10 cellular contexts compared by ENCODE assay signal in the genomic region with DNA sequence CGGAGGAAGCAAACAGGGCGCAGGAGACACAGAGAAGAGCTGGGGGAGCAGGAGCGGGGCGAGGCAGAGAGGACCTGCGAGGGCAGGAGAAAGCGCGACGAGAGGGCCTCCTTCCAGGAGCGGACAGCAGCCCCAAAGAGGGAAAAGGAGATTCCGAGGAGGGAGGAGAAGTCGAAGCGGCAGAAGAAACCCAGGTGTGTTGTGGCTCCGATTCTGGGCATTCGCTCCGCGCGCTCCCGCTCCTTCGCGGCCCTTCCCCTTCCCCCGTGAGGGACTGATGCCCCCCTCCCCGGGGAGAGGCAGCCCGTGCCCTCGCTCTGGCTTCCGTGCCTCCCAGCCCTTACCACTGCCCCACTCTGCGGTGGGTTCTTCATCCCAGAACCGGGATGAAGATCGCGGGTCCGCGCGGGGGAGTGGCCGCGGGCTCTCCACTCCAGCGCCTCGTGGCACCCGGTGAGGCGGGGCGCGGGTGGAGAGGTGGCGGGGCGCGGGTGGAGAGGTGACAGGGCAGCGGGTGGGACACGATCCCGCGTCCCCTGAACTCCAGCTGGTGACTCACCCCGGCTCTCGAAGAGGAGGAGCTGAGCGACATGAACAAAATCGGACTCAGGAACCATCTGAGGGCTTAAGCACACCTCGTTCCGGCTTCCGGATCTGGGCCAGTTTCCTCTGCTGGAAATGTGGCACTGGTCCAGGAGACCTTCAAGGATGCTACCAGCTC. TPM values are rescaled to one million over a fixed set of nuclear protein-coding genes. Genes with fewer than 3 reads are reported as not detected.
DNase-seq lines count a peak whose midpoint lies in the region; ATAC-seq, FAIRE-seq and TF ChIP-seq lines count a peak whose summit lies in the region.
"Had no signal": no experiment of that assay in that cellular context is flagged by ENCODE, and none has a peak within 500 bp of the region (broad histone marks: within the 10 kb centered on the region; RNA-seq: fewer than 3 reads in every experiment).

No MANE protein-coding gene starts in this region.

- no peak overlapping the region for H3K27ac Mint-ChIP-seq in T-helper 17 cell
- H3K27ac Mint-ChIP-seq in glutamatergic neuron (ENCODE audit: unreplicated experiment) = no peak overlapping the region
- H3K27ac Mint-ChIP-seq in endothelial cell (ENCODE audit: unreplicated experiment) = no peak overlapping the region

- no peak for TF ChIP-seq POLR2A in prostate gland (IDR thresholded peaks at IDR 0.05)

- H3K4me1 Mint-ChIP-seq in T-helper 17 cell (peaks cover 3% of the 10 kb centered on the region), glutamatergic neuron (ENCODE audit: low read depth, unreplicated experiment) (no peaks in the 10 kb centered on the region), endothelial cell (ENCODE audit: unreplicated experiment) (peaks cover 4% of the 10 kb centered on the region)

- H3K4me3 Mint-ChIP-seq in T-helper 17 cell (peak overlapping the region; percentile 77), glutamatergic neuron (ENCODE audit: unreplicated experiment) (peak overlapping the region; percentile 74), endothelial cell (ENCODE audit: unreplicated experiment) (no peak overlapping the region)

- no peak overlapping the region for H3K27ac ChIP-seq in prostate gland
- H3K27ac ChIP-seq: skin epidermis had no signal

- FAIRE-seq in HTR-8/SVneo (lab: Jason Lieb, UNC) = no peak

- H3K36me3 Mint-ChIP-seq in T-helper 17 cell (ENCODE audit: low read depth) (peaks cover 2% of the 10 kb centered on the region), glutamatergic neuron (ENCODE audit: unreplicated experiment) (no peaks in the 10 kb centered on the region), endothelial cell (ENCODE audit: low read depth, unreplicated experiment) (no peaks in the 10 kb centered on the region)

- 1% methylated on average over 54 of the region's 54 CpGs for WGBS in prostate gland

- H3K27me3 Mint-ChIP-seq in T-helper 17 cell (peaks cover 69% of the 10 kb centered on the region), glutamatergic neuron (ENCODE audit: unreplicated experiment) (peaks cover 14% of the 10 kb centered on the region), endothelial cell (ENCODE audit: unreplicated experiment) (peaks cover 4% of the 10 kb centered on the region)

- H3K36me3 ChIP-seq in ES-I3 (ENCODE audit: insufficient read depth, low read length) (no peaks in the 10 kb centered on the region), prostate gland (no peaks in the 10 kb centered on the region)

- H3K9ac ChIP-seq in ES-I3 (ENCODE audit: low read depth, low read length) = peak overlapping the region; percentile 57; the same call in 1 of the 2 replicates

- peak overlapping the region; percentile 11 to 27 for H3K4me3 ChIP-seq in prostate gland

- H3K9me3 Mint-ChIP-seq in glutamatergic neuron (ENCODE audit: unreplicated experiment) (no peaks in the 10 kb centered on the region), endothelial cell (ENCODE audit: unreplicated experiment) (no peaks in the 10 kb centered on the region)

- DNase-seq in T-helper 17 cell = no peak
- no peak for DNase-seq in glutamatergic neuron
- DNase-seq in prostate gland (ENCODE audit: low spot score) = no peak
- DNase-seq in HTR-8/SVneo (ENCODE audit: insufficient read length, low spot score) = no peak
- no peak for DNase-seq in HT-29 (ENCODE audit: low spot score)
- DNase-seq in endothelial cell (ENCODE audit: low spot score) = no peak
- DNase-seq: NCI-H2081 had no signal

- no peak for TF ChIP-seq CTCF in glutamatergic neuron (IDR thresholded peaks at IDR 0.05; ENCODE audit: partially characterized antibody, unreplicated experiment)
- no peak for TF ChIP-seq CTCF in prostate gland (IDR thresholded peaks at IDR 0.05)
- no peak for TF ChIP-seq CTCF in endothelial cell (IDR thresholded peaks at IDR 0.05; ENCODE audit: unreplicated experiment)

- no peaks in the 10 kb centered on the region for H3K4me1 ChIP-seq in ES-I3 (ENCODE audit: insufficient read depth, low read length)
- no peaks in the 10 kb centered on the region for H3K4me1 ChIP-seq in prostate gland (replicated peaks)

- H3K27me3 ChIP-seq in prostate gland (replicated peaks; ENCODE audit: insufficient read depth) = peaks cover 4% of the 10 kb centered on the region

- H3K9me3 ChIP-seq in ES-I3 (ENCODE audit: control insufficient read depth, insufficient read depth, low read length) (no peaks in the 10 kb centered on the region), T-helper 17 cell (ENCODE audit: control insufficient read depth, low read length, poor library complexity, severe bottlenecking) (no peaks in the 10 kb centered on the region), prostate gland (no peaks in the 10 kb centered on the region)

- intact Hi-C loops in prostate gland (cut with DNase I) = no loop called here

- ATAC-seq in T-helper 17 cell = no peak

RNA-seq across cellular contexts. Expression of a gene that starts 22.4 kb away (rescaled TPM):
- total RNA-seq in T-helper 17 cell (not detected), glutamatergic neuron (ENCODE audit: unreplicated experiment) (not detected), prostate gland (under 1 TPM in 1 of 2 donors, not detected in 1; 0.23 TPM), endothelial cell (ENCODE audit: unreplicated experiment) (not detected)
- not detected in 2 replicates for total RNA-seq in HT-29 (2014; rRNA removed; shearing (Covaris generic))
- total RNA-seq: T-helper 1 cell treated with Interleukin-12 subunit alpha and Interleukin-12 subunit beta and Interleukin-4 antibody, amounts not matched to agents 30 ng/mL and 1 ng/mL, for 36 hours had no signal

RNA-seq across cellular contexts. Expression of a gene that starts 50.0 kb away (rescaled TPM):
- 1 to 10 TPM; 4.9 to 6.1 TPM for total RNA-seq in T-helper 17 cell
- 15.5 TPM for total RNA-seq in glutamatergic neuron (ENCODE audit: unreplicated experiment)
- total RNA-seq in prostate gland = 10 to 100 TPM in 1 of 2 donors, 1 to 10 TPM in 1; 8.0 to 10.4 TPM
- total RNA-seq in HT-29 (2014; rRNA removed; shearing (Covaris generic)) = 1.2 and 5.0 TPM in 2 replicates
- total RNA-seq in endothelial cell (ENCODE audit: unreplicated experiment) = 13.0 TPM
